In the genomic region with DNA sequence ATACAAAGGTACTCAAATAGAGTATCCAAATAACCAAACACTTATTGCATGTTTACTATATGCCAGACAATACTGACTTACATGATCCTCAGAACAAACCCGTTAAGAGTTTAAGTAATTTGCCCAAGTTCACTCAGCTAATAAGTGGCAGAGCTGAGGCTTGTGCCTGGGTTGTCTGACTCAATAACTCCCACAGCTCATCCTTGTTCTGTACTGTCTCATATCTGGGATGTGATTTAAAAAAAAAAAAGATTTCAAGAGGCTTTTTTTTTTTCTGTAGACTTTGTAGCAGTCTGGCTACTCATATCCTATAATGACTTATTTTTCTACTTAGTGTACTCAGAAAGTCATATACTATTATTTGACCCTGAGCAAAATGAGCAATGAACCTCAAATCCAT, we compare ENCODE assay signal across 28 cellular contexts. TPM values are rescaled to one million over a fixed set of nuclear protein-coding genes. Genes with fewer than 3 reads are reported as not detected.
DNase-seq lines count a peak whose midpoint lies in the region; ATAC-seq and TF ChIP-seq lines count a peak whose summit lies in the region.
"Had no signal": no experiment of that assay in that cellular context is flagged by ENCODE, and none has a peak within 500 bp of the region (broad histone marks: within the 10 kb centered on the region; RNA-seq: fewer than 3 reads in every experiment).

No MANE protein-coding gene starts in this region.

- H3F3A ChIP-seq in SU-DHL-6 (ENCODE audit: insufficient read depth): peaks cover 10% of the 10 kb centered on the region; the same call in 1 of the 2 replicates

- peaks cover 7% of the 10 kb centered on the region for H3K9me3 Mint-ChIP-seq in activated CD4-positive, alpha-beta T cell treated with anti-CD3 and anti-CD28 coated beads, Interleukin-2, amount 10 ng/mL, durations not matched to agents 24 days and 14 days
- no peaks in the 10 kb centered on the region for H3K9me3 Mint-ChIP-seq in CD4-positive, alpha-beta T cell
- H3K9me3 Mint-ChIP-seq: activated B cell treated with CpG ODN at 0.5 μM for 24 hours had no signal

- H3K14ac ChIP-seq in mesenchymal stem cell (ENCODE audit: low read length in 2 of 2): no peak overlapping the region

- no CpG with 5 or more reads among the region's 1 CpG for WGBS in mesenchymal stem cell

- no peaks in the 10 kb centered on the region for H3K9me3 ChIP-seq in CD4-positive, alpha-beta T cell (ENCODE audit: control insufficient read depth, low read length)
- H3K9me3 ChIP-seq in SU-DHL-6 (ENCODE audit: insufficient read depth, low read length): no peaks in the 10 kb centered on the region
- H3K9me3 ChIP-seq in mesenchymal stem cell (ENCODE audit: control insufficient read depth, low read length): no peaks in the 10 kb centered on the region
- H3K9me3 ChIP-seq: right lobe of liver, tibial artery had no signal

- intact Hi-C loops in activated CD4-positive, alpha-beta T cell treated with anti-CD3 and anti-CD28 coated beads, Interleukin-2, amount 10 ng/mL, durations not matched to agents 24 days and 14 days (cut with micrococcal nuclease): no loop called here
- intact Hi-C loops in CD4-positive, alpha-beta T cell (cut with DNase I, micrococcal nuclease): loop anchor here in 1 of 2 experiments (1.0 kb wide), 1 partner anchor 85 kb away; no protein-coding TSS in a partner anchor

- CTCF ChIA-PET in CD4-positive, alpha-beta T cell (lab: Charles Lee): no interaction called here

- no peak overlapping the region for H3K23ac ChIP-seq in mesenchymal stem cell (ENCODE audit: low read length in 2 of 2)

- H3K9ac ChIP-seq in SU-DHL-6 (ENCODE audit: low read length) (0 out of 2 replicates have a peak overlapping the region, but pooled peaks have one; percentile 11), mesenchymal stem cell (ENCODE audit: low read length) (peak overlapping the region; percentile 96)

- peaks cover 3% of the 10 kb centered on the region for H3K4me1 ChIP-seq in mesenchymal stem cell (ENCODE audit: control insufficient read depth, insufficient read depth, low read depth, low read length)

- no peak overlapping the region for H4K8ac ChIP-seq in mesenchymal stem cell (ENCODE audit: low read length)

- H3K36me3 ChIP-seq in SU-DHL-6 (ENCODE audit: low read length): peaks cover 18% of the 10 kb centered on the region
- H3K36me3 ChIP-seq in mesenchymal stem cell (ENCODE audit: control insufficient read depth in 1 of 2, insufficient read depth in 2 of 2, low read depth in 1 of 2, low read length in 2 of 2): peaks cover 0 to 11% of the 10 kb centered on the region in 2 experiments
- H3K36me3 ChIP-seq: right lobe of liver had no signal

- no peaks in the 10 kb centered on the region for H3K27me3 ChIP-seq in CD4-positive, alpha-beta T cell (ENCODE audit: control insufficient read depth, insufficient read depth, low read length)
- no peaks in the 10 kb centered on the region for H3K27me3 ChIP-seq in SU-DHL-6 (ENCODE audit: low read length)
- H3K27me3 ChIP-seq in mesenchymal stem cell (ENCODE audit: control insufficient read depth in 1 of 2, insufficient read depth in 1 of 2, low read length in 2 of 2): no peaks in the 10 kb centered on the region
- H3K27me3 ChIP-seq: right lobe of liver, tibial artery had no signal

- H3K4me2 ChIP-seq in SU-DHL-6 (ENCODE audit: low read depth, low read length, poor library complexity, severe bottlenecking) (peak overlapping the region; percentile 98), mesenchymal stem cell (ENCODE audit: low read length, poor library complexity, severe bottlenecking) (no peak overlapping the region)

- H3K79me1 ChIP-seq in mesenchymal stem cell (replicated peaks; ENCODE audit: low read length, poor library complexity, severe bottlenecking): peaks cover 11% of the 10 kb centered on the region

- no peak overlapping the region for H2BK15ac ChIP-seq in mesenchymal stem cell (ENCODE audit: low read depth, poor library complexity, severe bottlenecking)

- H3K4me3 ChIP-seq in SU-DHL-6 (ENCODE audit: insufficient read depth, low read length, poor library complexity, severe bottlenecking) (peak overlapping the region; percentile 1), mesenchymal stem cell (ENCODE audit: insufficient read depth in 1 of 2, low read depth in 1 of 2, low read length in 2 of 2) (no peak overlapping the region)
- H3K4me3 ChIP-seq: right lobe of liver, tibial artery had no signal

- TF ChIP-seq CTCF in CD4-positive, alpha-beta T cell (IDR thresholded peaks at IDR 0.05): no peak
- no peak for TF ChIP-seq CTCF in SU-DHL-6 (IDR thresholded peaks at IDR 0.05; ENCODE audit: insufficient read depth, low read length, poor library complexity, severe bottlenecking)

- peaks cover 52% of the 10 kb centered on the region for H3K4me1 Mint-ChIP-seq in activated CD4-positive, alpha-beta T cell treated with anti-CD3 and anti-CD28 coated beads, Interleukin-2, amount 10 ng/mL, durations not matched to agents 24 days and 14 days
- peaks cover 80% of the 10 kb centered on the region for H3K4me1 Mint-ChIP-seq in CD4-positive, alpha-beta T cell (ENCODE audit: low read depth)

- H2AFZ ChIP-seq in SU-DHL-6 (ENCODE audit: low read depth, low read length, severe bottlenecking): no peak overlapping the region
- H2AFZ ChIP-seq in mesenchymal stem cell (ENCODE audit: low read depth, low read length): no peak overlapping the region

- no peak overlapping the region for H3K4ac ChIP-seq in mesenchymal stem cell (ENCODE audit: low read depth in 1 of 2, low read length in 2 of 2)

- no peak overlapping the region for H4K91ac ChIP-seq in mesenchymal stem cell (ENCODE audit: low read length)

- no peak overlapping the region for H2BK120ac ChIP-seq in mesenchymal stem cell (ENCODE audit: low read depth, low read length)

- H3K4me3 Mint-ChIP-seq in activated CD4-positive, alpha-beta T cell treated with anti-CD3 and anti-CD28 coated beads, Interleukin-2, amount 10 ng/mL, durations not matched to agents 24 days and 14 days: no peak overlapping the region
- H3K4me3 Mint-ChIP-seq in CD4-positive, alpha-beta T cell: no peak overlapping the region
- H3K4me3 Mint-ChIP-seq: activated B cell treated with CpG ODN at 0.5 μM for 24 hours; activated CD8-positive, alpha-beta T cell treated with anti-CD3 and anti-CD28 coated beads, Interleukin-2, amount 10 ng/mL, durations not matched to agents 7 days and 5 days had no signal

- no peaks in the 10 kb centered on the region for H3K27me3 Mint-ChIP-seq in activated CD4-positive, alpha-beta T cell treated with anti-CD3 and anti-CD28 coated beads, Interleukin-2, amount 10 ng/mL, durations not matched to agents 24 days and 14 days
- no peaks in the 10 kb centered on the region for H3K27me3 Mint-ChIP-seq in CD4-positive, alpha-beta T cell
- H3K27me3 Mint-ChIP-seq: activated B cell treated with CpG ODN at 0.5 μM for 24 hours; dendritic cell treated with granulocyte-macrophage colony-stimulating factor and Interleukin-4, amounts not matched to agents 40 ng/mL and 50 ng/mL, for 4 days had no signal

- H3K27ac Mint-ChIP-seq in activated CD4-positive, alpha-beta T cell treated with anti-CD3 and anti-CD28 coated beads, Interleukin-2, amount 10 ng/mL, durations not matched to agents 24 days and 14 days: peak overlapping the region; percentile 20
- peak overlapping the region; percentile 38 for H3K27ac Mint-ChIP-seq in CD4-positive, alpha-beta T cell
- H3K27ac Mint-ChIP-seq: activated B cell treated with CpG ODN at 0.5 μM for 24 hours; activated CD8-positive, alpha-beta T cell treated with anti-CD3 and anti-CD28 coated beads, Interleukin-2, amount 10 ng/mL, durations not matched to agents 7 days and 5 days had no signal

- no peaks in the 10 kb centered on the region for H3K9me2 ChIP-seq in SU-DHL-6 (replicated peaks; ENCODE audit: insufficient read depth, low read length)

- H4K20me1 ChIP-seq in SU-DHL-6 (ENCODE audit: low read depth, low read length): no peaks in the 10 kb centered on the region

- H3K18ac ChIP-seq in mesenchymal stem cell (ENCODE audit: low read depth in 1 of 2, low read length in 2 of 2): no peak overlapping the region

- H2BK5ac ChIP-seq in mesenchymal stem cell (ENCODE audit: low read depth, low read length, poor library complexity, severe bottlenecking): no peak overlapping the region

- H3K79me2 ChIP-seq in SU-DHL-6 (ENCODE audit: insufficient read depth, low read length): peaks cover 58% of the 10 kb centered on the region

- H2AK5ac ChIP-seq in mesenchymal stem cell (ENCODE audit: low read length, severe bottlenecking): no peak overlapping the region

- no peak for ATAC-seq in CD4-positive, alpha-beta T cell (ENCODE audit: poor library complexity)
- ATAC-seq in GM18868 (IDR thresholded peaks at IDR 0.05; ENCODE audit: unreplicated experiment) (no peak), HG03108 (IDR thresholded peaks at IDR 0.05; ENCODE audit: unreplicated experiment) (no peak)
- ATAC-seq: activated CD8-positive, alpha-beta T cell treated with anti-CD3 and anti-CD28 coated beads, Interleukin-2, amount 10 ng/mL, durations not matched to agents 7 days and 5 days; esophagus mucosa; left ventricle myocardium superior; right lobe of liver had no signal

- no peak overlapping the region for H2BK12ac ChIP-seq in mesenchymal stem cell (ENCODE audit: low read length in 2 of 2)

- H3K27ac ChIP-seq in CD4-positive, alpha-beta T cell (ENCODE audit: low read depth, low read length): no peak overlapping the region
- peak overlapping the region; percentile 7; the same call in 1 of the 2 replicates for H3K27ac ChIP-seq in SU-DHL-6 (ENCODE audit: low read depth, low read length)
- no peak overlapping the region for H3K27ac ChIP-seq in mesenchymal stem cell (ENCODE audit: low read length, poor library complexity, severe bottlenecking)
- H3K27ac ChIP-seq: right lobe of liver, tibial artery had no signal

- DNase-seq in activated CD4-positive, alpha-beta T cell treated with anti-CD3 and anti-CD28 coated beads, Interleukin-2, amount 10 ng/mL, durations not matched to agents 24 days and 14 days: no peak
- no peak for DNase-seq in activated CD4-positive, alpha-beta T cell treated with anti-CD3 and anti-CD28 coated beads for 48 hours
- DNase-seq in CD4-positive, alpha-beta T cell: no peak
- DNase-seq in mesenchymal stem cell (no peak), DMS153 treated with DMSO at 0.1 percent for 48 hours (lab: John Stamatoyannopoulos, UW; ENCODE audit: unreplicated experiment) (no peak)
- DNase-seq: activated B cell treated with CpG ODN at 0.5 μM for 24 hours; activated CD8-positive, alpha-beta T cell treated with anti-CD3 and anti-CD28 coated beads, Interleukin-2, amount 10 ng/mL, durations not matched to agents 7 days and 5 days; DMS 273 treated with DMSO at 0.1 percent for 48 hours; foreskin fibroblast; left ventricle myocardium superior; NCI-H1092; NCI-H1694; NCI-H446 treated with DMSO at 0.1 percent for 48 hours; NCI-H774; right lobe of liver; SIG-M5; stimulated activated CD8-positive, alpha-beta memory T cell treated with anti-CD3 and anti-CD28 coated beads, Interleukin-4, amount 100 ng/mL, for 48 hours; SW 1271; tibial artery had no signal

- POLR2A ChIA-PET in CD4-positive, alpha-beta T cell (lab: Charles Lee): no interaction called here

- peaks cover 43% of the 10 kb centered on the region for H3K36me3 Mint-ChIP-seq in activated CD4-positive, alpha-beta T cell treated with anti-CD3 and anti-CD28 coated beads, Interleukin-2, amount 10 ng/mL, durations not matched to agents 24 days and 14 days (ENCODE audit: low read depth)
- H3K36me3 Mint-ChIP-seq in CD4-positive, alpha-beta T cell (ENCODE audit: low read depth): peaks cover 78% of the 10 kb centered on the region

RNA-seq across cellular contexts. Expression of a gene that starts 3.0 kb away (rescaled TPM):
- total RNA-seq in activated CD4-positive, alpha-beta T cell treated with anti-CD3 and anti-CD28 coated beads, Interleukin-2, amount 10 ng/mL, durations not matched to agents 24 days and 14 days: 15.3 and 17.9 TPM in 2 replicates
- total RNA-seq in CD4-positive, alpha-beta T cell: 10 to 100 TPM; 12.4 to 13.4 TPM
- 4.4 TPM for polyA plus RNA-seq in mesenchymal stem cell (2013, experiment 1 of 2)
- 4.3 TPM for polyA plus RNA-seq in mesenchymal stem cell (2013, experiment 2 of 2)

RNA-seq across cellular contexts. Expression of a gene that starts 3.1 kb away (rescaled TPM):
- total RNA-seq in activated CD4-positive, alpha-beta T cell treated with anti-CD3 and anti-CD28 coated beads, Interleukin-2, amount 10 ng/mL, durations not matched to agents 24 days and 14 days: 10.0 and 11.3 TPM in 2 replicates
- total RNA-seq in CD4-positive, alpha-beta T cell: under 1 TPM; 0.74 to 0.75 TPM
- polyA plus RNA-seq in mesenchymal stem cell (2013, experiment 1 of 2): 4.5 TPM
- 4.5 TPM for polyA plus RNA-seq in mesenchymal stem cell (2013, experiment 2 of 2)

RNA-seq across cellular contexts. Expression of a gene that starts 37.4 kb away (rescaled TPM):
- total RNA-seq in activated CD4-positive, alpha-beta T cell treated with anti-CD3 and anti-CD28 coated beads, Interleukin-2, amount 10 ng/mL, durations not matched to agents 24 days and 14 days: not detected in 2 replicates
- not detected for total RNA-seq in CD4-positive, alpha-beta T cell
- not detected for polyA plus RNA-seq in mesenchymal stem cell (2013, experiment 1 of 2)
- not detected for polyA plus RNA-seq in mesenchymal stem cell (2013, experiment 2 of 2)
- total RNA-seq: activated B cell treated with CpG ODN at 0.5 μM for 24 hours; activated CD8-positive, alpha-beta T cell treated with anti-CD3 and anti-CD28 coated beads, Interleukin-2, amount 10 ng/mL, durations not matched to agents 7 days and 5 days; HT1080; left ventricle myocardium superior; M059J; myocyte; posterior vena cava; right lobe of liver had no signal
